ENCODE assay signal across 23 cellular contexts in genomic region chr16:11196286-11196828, GRCh38.
"Had no signal": no experiment of that assay in that cellular context is flagged by ENCODE, and none has a peak within 500 bp of the region (broad histone marks: within the 10 kb centered on the region; RNA-seq: fewer than 3 reads in every experiment).

No MANE protein-coding gene starts in this region.

- H3K27ac Mint-ChIP-seq: activated CD4-positive, alpha-beta memory T cell treated with anti-CD3 and anti-CD28 coated beads for 36 hours; dendritic cell treated with granulocyte-macrophage colony-stimulating factor and Interleukin-4, amounts not matched to agents 40 ng/mL and 50 ng/mL, for 4 days; memory B cell had no signal

- H3K4me3 Mint-ChIP-seq: activated CD4-positive, alpha-beta memory T cell treated with anti-CD3 and anti-CD28 coated beads for 36 hours; dendritic cell treated with granulocyte-macrophage colony-stimulating factor and Interleukin-4, amounts not matched to agents 40 ng/mL and 50 ng/mL, for 4 days; memory B cell; neural crest cell; stimulated activated naive B cell treated with anti-CD40 and anti-IgM and Interleukin-4, amounts not matched to agents 10 μg/mL and 1 μg/mL and 100 μg/mL, for 72 hours had no signal

- H3K9me3 Mint-ChIP-seq: activated CD4-positive, alpha-beta memory T cell treated with anti-CD3 and anti-CD28 coated beads for 36 hours; dendritic cell treated with granulocyte-macrophage colony-stimulating factor and Interleukin-4, amounts not matched to agents 40 ng/mL and 50 ng/mL, for 4 days; memory B cell; neural crest cell; stimulated activated naive B cell treated with anti-CD40 and anti-IgM and Interleukin-4, amounts not matched to agents 10 μg/mL and 1 μg/mL and 100 μg/mL, for 72 hours had no signal

- H3K4me2 ChIP-seq: smooth muscle cell had no signal

- ATAC-seq: gastrocnemius medialis; sciatic nerve; stimulated activated naive B cell treated with anti-CD40 and anti-IgM and Interleukin-4, amounts not matched to agents 10 μg/mL and 1 μg/mL and 100 μg/mL, for 72 hours had no signal

- DNase-seq: activated CD4-positive, alpha-beta memory T cell treated with anti-CD3 and anti-CD28 coated beads for 36 hours; activated effector memory CD4-positive, alpha-beta T cell treated with anti-CD3 and anti-CD28 coated beads, Interleukin-2, amount 50 U/mL, for 16 hours; activated naive CD4-positive, alpha-beta T cell treated with anti-CD3 and anti-CD28 coated beads, Interleukin-2, amount 50 U/mL, for 16 hours; activated T-cell treated with anti-CD3 and anti-CD28 coated beads, Interleukin-2, amount 50 U/mL, for 48 hours; adrenal gland; effector CD8-positive, alpha-beta T cell; gastrocnemius medialis; head of caudate nucleus; kidney glomerular epithelial cell; left ventricle myocardium inferior; ovary; stimulated activated CD4-positive, alpha-beta T cell treated with anti-CD3 and anti-CD28 coated beads, Interleukin-4, amount 100 ng/mL, for 1 hour; stimulated activated naive B cell treated with anti-CD40 and anti-IgM and Interleukin-4, amounts not matched to agents 10 μg/mL and 1 μg/mL and 100 μg/mL, for 72 hours; upper lobe of left lung had no signal

- H3K4me3 ChIP-seq: adrenal gland, esophagus muscularis mucosa, gastrocnemius medialis, left ventricle myocardium inferior, ovary, smooth muscle cell, thoracic aorta, upper lobe of left lung had no signal

- H3K27me3 Mint-ChIP-seq: activated CD4-positive, alpha-beta memory T cell treated with anti-CD3 and anti-CD28 coated beads for 36 hours; stimulated activated naive B cell treated with anti-CD40 and anti-IgM and Interleukin-4, amounts not matched to agents 10 μg/mL and 1 μg/mL and 100 μg/mL, for 72 hours had no signal

- H3K27ac ChIP-seq: adrenal gland, esophagus muscularis mucosa, gastrocnemius medialis, left ventricle myocardium inferior, ovary, thoracic aorta, upper lobe of left lung had no signal

- H3K4me1 ChIP-seq: esophagus muscularis mucosa, gastrocnemius medialis had no signal

- H3K36me3 ChIP-seq: adrenal gland, esophagus muscularis mucosa, gastrocnemius medialis, left ventricle myocardium inferior, ovary, thoracic aorta, upper lobe of left lung had no signal

- H3K27me3 ChIP-seq: adrenal gland, esophagus muscularis mucosa, gastrocnemius medialis, ovary, upper lobe of left lung had no signal

- H3K9me3 ChIP-seq: adrenal gland, esophagus muscularis mucosa, gastrocnemius medialis, left ventricle myocardium inferior, ovary, thoracic aorta, upper lobe of left lung had no signal

- H3K36me3 Mint-ChIP-seq: activated CD4-positive, alpha-beta memory T cell treated with anti-CD3 and anti-CD28 coated beads for 36 hours had no signal

- FAIRE-seq: endothelial cell of umbilical vein, TTC549 had no signal
